Comparison of ENCODE assay signal across 26 cellular contexts in genomic region chr3:3639078-3639477, GRCh38.
"Had no signal": no experiment of that assay in that cellular context is flagged by ENCODE, and none has a peak within 500 bp of the region (broad histone marks: within the 10 kb centered on the region; RNA-seq: fewer than 3 reads in every experiment).

No MANE protein-coding gene starts in this region.

- DNase-seq: hypothalamus; immature natural killer cell; left ventricle myocardium inferior; mesendoderm; naive B cell; ovary; retina; right cardiac atrium; sigmoid colon; stimulated activated CD4-positive, alpha-beta T cell treated with anti-CD3 and anti-CD28 coated beads, Interleukin-1b, Interleukin-23, amount 100 ng/mL, for 48 hours; stimulated activated CD4-positive, alpha-beta T cell treated with anti-CD3 and anti-CD28 coated beads, Interleukin-2, amount 100 ng/mL, for 48 hours; stimulated activated CD4-positive, alpha-beta T cell treated with anti-CD3 and anti-CD28 coated beads, Interleukin-4, amount 100 ng/mL, for 4 hours; stimulated activated CD8-positive, alpha-beta memory T cell treated with anti-CD3 and anti-CD28 coated beads, Interleukin-4, amount 100 ng/mL, for 48 hours; stimulated activated naive CD4-positive, alpha-beta T cell treated with Interleukin-2 at 50 U/mL for 16 hours; stimulated activated naive CD8-positive, alpha-beta T cell treated with anti-CD3 and anti-CD28 coated beads, Interleukin-15, amount 100 ng/mL, for 72 hours; substantia nigra; uterus had no signal

- H3K4me3 Mint-ChIP-seq: immature natural killer cell; mesothelial cell of epicardium; naive B cell; natural killer cell treated with Interleukin-12 subunit alpha and Interleukin-12 subunit beta and Interleukin-15 and Interleukin-18, amount 100 ng/mL, for 72 hours; stimulated activated memory B cell treated with anti-CD40 and anti-IgM and Interleukin-4, amounts not matched to agents 10 μg/mL and 1 μg/mL and 100 μg/mL, for 72 hours; stimulated activated naive CD8-positive, alpha-beta T cell treated with anti-CD3 and anti-CD28 coated beads, Interleukin-15, amount 100 ng/mL, for 72 hours; type B pancreatic cell had no signal

- H3K27ac ChIP-seq: left ventricle myocardium inferior, ovary, sigmoid colon, tibial nerve, uterus had no signal

- H3K9me3 Mint-ChIP-seq: immature natural killer cell; natural killer cell treated with Interleukin-12 subunit alpha and Interleukin-12 subunit beta and Interleukin-15 and Interleukin-18, amount 100 ng/mL, for 72 hours; stimulated activated memory B cell treated with anti-CD40 and anti-IgM and Interleukin-4, amounts not matched to agents 10 μg/mL and 1 μg/mL and 100 μg/mL, for 72 hours; stimulated activated naive CD8-positive, alpha-beta T cell treated with anti-CD3 and anti-CD28 coated beads, Interleukin-15, amount 100 ng/mL, for 72 hours; type B pancreatic cell had no signal

- H3K27ac Mint-ChIP-seq: immature natural killer cell; mesothelial cell of epicardium; naive B cell; natural killer cell treated with Interleukin-12 subunit alpha and Interleukin-12 subunit beta and Interleukin-15 and Interleukin-18, amount 100 ng/mL, for 72 hours; progenitor cell of endocrine pancreas; stimulated activated memory B cell treated with anti-CD40 and anti-IgM and Interleukin-4, amounts not matched to agents 10 μg/mL and 1 μg/mL and 100 μg/mL, for 72 hours; stimulated activated naive CD8-positive, alpha-beta T cell treated with anti-CD3 and anti-CD28 coated beads, Interleukin-15, amount 100 ng/mL, for 72 hours; type B pancreatic cell had no signal

- H3K4me1 ChIP-seq: left ventricle myocardium inferior, sigmoid colon, tibial nerve, uterus had no signal

- H3K4me3 ChIP-seq: left ventricle myocardium inferior, lung, ovary, sigmoid colon, smooth muscle cell, tibial nerve, uterus had no signal

- H3K36me3 Mint-ChIP-seq: immature natural killer cell; mesothelial cell of epicardium; naive B cell; natural killer cell treated with Interleukin-12 subunit alpha and Interleukin-12 subunit beta and Interleukin-15 and Interleukin-18, amount 100 ng/mL, for 72 hours; stimulated activated memory B cell treated with anti-CD40 and anti-IgM and Interleukin-4, amounts not matched to agents 10 μg/mL and 1 μg/mL and 100 μg/mL, for 72 hours; type B pancreatic cell had no signal

- H3K9me3 ChIP-seq: left ventricle myocardium inferior, ovary, sigmoid colon, tibial nerve, uterus had no signal

- ATAC-seq: natural killer cell treated with Interleukin-12 subunit alpha and Interleukin-12 subunit beta and Interleukin-15 and Interleukin-18, amount 100 ng/mL, for 72 hours; right cardiac atrium; stimulated activated memory B cell treated with anti-CD40 and anti-IgM and Interleukin-4, amounts not matched to agents 10 μg/mL and 1 μg/mL and 100 μg/mL, for 72 hours; stimulated activated naive CD8-positive, alpha-beta T cell treated with anti-CD3 and anti-CD28 coated beads, Interleukin-15, amount 100 ng/mL, for 72 hours had no signal

- H3K36me3 ChIP-seq: left ventricle myocardium inferior, ovary, sigmoid colon, tibial nerve, uterus had no signal

- FAIRE-seq: islet of Langerhans had no signal

- H3K27me3 Mint-ChIP-seq: progenitor cell of endocrine pancreas; stimulated activated memory B cell treated with anti-CD40 and anti-IgM and Interleukin-4, amounts not matched to agents 10 μg/mL and 1 μg/mL and 100 μg/mL, for 72 hours; type B pancreatic cell had no signal

- H3K4me1 Mint-ChIP-seq: immature natural killer cell; naive B cell; stimulated activated memory B cell treated with anti-CD40 and anti-IgM and Interleukin-4, amounts not matched to agents 10 μg/mL and 1 μg/mL and 100 μg/mL, for 72 hours; stimulated activated naive CD8-positive, alpha-beta T cell treated with anti-CD3 and anti-CD28 coated beads, Interleukin-15, amount 100 ng/mL, for 72 hours had no signal

- H3K27me3 ChIP-seq: ovary, sigmoid colon, tibial nerve, uterus had no signal
